ENCODE assay signal across 8 cellular contexts in the genomic region with DNA sequence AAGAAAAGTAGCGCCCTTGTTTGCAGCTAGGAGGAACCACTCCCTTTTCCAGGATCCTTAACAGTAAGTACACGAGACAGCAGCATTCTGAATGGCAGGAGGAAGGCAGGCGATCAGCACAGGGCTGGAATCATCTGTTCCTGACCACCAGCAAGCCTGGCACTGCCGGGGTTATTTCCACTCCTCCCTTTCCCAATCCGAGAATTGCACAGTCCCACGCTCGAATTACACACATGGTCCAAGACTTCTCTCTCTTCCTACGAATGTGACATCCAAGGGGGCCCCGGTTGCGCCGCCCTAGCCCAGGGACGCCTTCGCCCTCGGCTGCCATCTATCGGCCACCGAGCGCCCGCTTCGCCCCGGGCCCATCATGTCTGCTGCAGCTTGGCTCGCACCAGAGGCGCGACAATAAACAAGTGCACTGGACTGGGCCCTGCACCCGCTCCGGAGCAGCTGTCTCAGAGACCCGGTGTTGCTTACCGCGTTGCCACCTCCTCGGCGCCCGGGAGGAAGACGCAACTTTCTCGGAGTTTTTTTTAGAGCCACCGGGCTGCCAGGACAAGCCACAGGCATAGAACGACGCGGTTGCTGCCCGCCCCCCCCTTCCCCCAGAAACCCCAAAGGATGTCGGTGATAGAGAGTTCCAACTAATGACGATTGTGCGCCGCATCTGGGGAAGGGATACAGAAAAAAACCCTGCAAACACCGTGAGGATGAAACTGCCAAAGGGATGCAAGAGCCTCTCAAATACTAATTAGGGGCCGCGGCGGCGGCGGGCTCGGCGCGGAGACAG. TPM values are rescaled to one million over a fixed set of nuclear protein-coding genes. Genes with fewer than 3 reads are reported as not detected.
DNase-seq lines count a peak whose midpoint lies in the region; ATAC-seq, FAIRE-seq and TF ChIP-seq lines count a peak whose summit lies in the region.

A gene with protein sequence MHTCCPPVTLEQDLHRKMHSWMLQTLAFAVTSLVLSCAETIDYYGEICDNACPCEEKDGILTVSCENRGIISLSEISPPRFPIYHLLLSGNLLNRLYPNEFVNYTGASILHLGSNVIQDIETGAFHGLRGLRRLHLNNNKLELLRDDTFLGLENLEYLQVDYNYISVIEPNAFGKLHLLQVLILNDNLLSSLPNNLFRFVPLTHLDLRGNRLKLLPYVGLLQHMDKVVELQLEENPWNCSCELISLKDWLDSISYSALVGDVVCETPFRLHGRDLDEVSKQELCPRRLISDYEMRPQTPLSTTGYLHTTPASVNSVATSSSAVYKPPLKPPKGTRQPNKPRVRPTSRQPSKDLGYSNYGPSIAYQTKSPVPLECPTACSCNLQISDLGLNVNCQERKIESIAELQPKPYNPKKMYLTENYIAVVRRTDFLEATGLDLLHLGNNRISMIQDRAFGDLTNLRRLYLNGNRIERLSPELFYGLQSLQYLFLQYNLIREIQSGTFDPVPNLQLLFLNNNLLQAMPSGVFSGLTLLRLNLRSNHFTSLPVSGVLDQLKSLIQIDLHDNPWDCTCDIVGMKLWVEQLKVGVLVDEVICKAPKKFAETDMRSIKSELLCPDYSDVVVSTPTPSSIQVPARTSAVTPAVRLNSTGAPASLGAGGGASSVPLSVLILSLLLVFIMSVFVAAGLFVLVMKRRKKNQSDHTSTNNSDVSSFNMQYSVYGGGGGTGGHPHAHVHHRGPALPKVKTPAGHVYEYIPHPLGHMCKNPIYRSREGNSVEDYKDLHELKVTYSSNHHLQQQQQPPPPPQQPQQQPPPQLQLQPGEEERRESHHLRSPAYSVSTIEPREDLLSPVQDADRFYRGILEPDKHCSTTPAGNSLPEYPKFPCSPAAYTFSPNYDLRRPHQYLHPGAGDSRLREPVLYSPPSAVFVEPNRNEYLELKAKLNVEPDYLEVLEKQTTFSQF (plus strand): TSS at position 341 of the 793 bp plus-strand sequence. CDS start 4,018 bp downstream, outside the sequence.

- intact Hi-C loops in mucosa of descending colon (cut with DNase I, micrococcal nuclease) = no loop called here

- peak; percentile 90 for DNase-seq in BE2C
- DNase-seq in GM19239 (ENCODE audit: insufficient read length, low spot score) = peak; percentile 57
- peak; percentile 95 for DNase-seq in NCI-H69 (lab: John Stamatoyannopoulos, UW)
- DNase-seq in activated CD8-positive, alpha-beta memory T cell treated with anti-CD3 and anti-CD28 coated beads, Interleukin-2, amount 50 U/mL, for 4 hours = peak; percentile 69
- peak; percentile 1 for DNase-seq in epithelial cell of prostate (ENCODE audit: low read depth, low spot score)
- DNase-seq in mucosa of descending colon = peak; percentile 67 to 84 (median 84)
- peak; percentile 38 for DNase-seq in stimulated activated CD8-positive, alpha-beta memory T cell treated with anti-CD3 and anti-CD28 coated beads, Interleukin-7, amount 100 ng/mL, for 24 hours (ENCODE audit: low read depth)

- H3K27me3 ChIP-seq in BE2C = peaks cover 6% of the 10 kb centered on the region; the same call in 1 of the 2 replicates

- H3K36me3 ChIP-seq in BE2C (no peaks in the 10 kb centered on the region), mucosa of descending colon (ENCODE audit: low read depth) (no peaks in the 10 kb centered on the region)

- H3K4me1 ChIP-seq in BE2C (no peaks in the 10 kb centered on the region), mucosa of descending colon (ENCODE audit: low read depth) (peaks cover 10% of the 10 kb centered on the region)

- no peak within 1 kb of the TSS for H3K27ac ChIP-seq in epithelial cell of prostate

- ATAC-seq in HG03342 (IDR thresholded peaks at IDR 0.05; ENCODE audit: unreplicated experiment) (peak; percentile 88), mucosa of descending colon (peak; percentile 94)

- peak within 1 kb of the TSS; percentile 71 for H3K4me3 ChIP-seq in BE2C (ENCODE audit: low read depth, low read length)
- H3K4me3 ChIP-seq in mucosa of descending colon = no peak within 1 kb of the TSS

- peak; percentile 85 for TF ChIP-seq CTCF in BE2C (IDR thresholded peaks at IDR 0.05; ENCODE audit: low read depth, low read length)
- TF ChIP-seq CTCF in mucosa of descending colon (IDR thresholded peaks at IDR 0.05) = peak; percentile 62

- no peaks in the 10 kb centered on the region for H3K9me3 ChIP-seq in BE2C
- H3K9me3 ChIP-seq in mucosa of descending colon = no peaks in the 10 kb centered on the region

- no peak for FAIRE-seq in GM19239 (lab: Jason Lieb, UNC)

RNA-seq across cellular contexts. Expression of the gene that starts here (rescaled TPM):
- polyA plus RNA-seq in BE2C (2012; ENCODE audit: insufficient read depth, insufficient read length, low read depth) = 0.93 TPM
- total RNA-seq in mucosa of descending colon = under 1 TPM; 0.10 to 0.38 (median 0.23) TPM

Comparison
In these comparisons a context has a peak if more than half of its experiments do, and no peak if none do; other contexts are left out.
1. Peak in DNase-seq and ATAC-seq in mucosa of descending colon; RNA of the gene not detected or under 1 TPM.
2. DNase-seq: peak in every context shown above with its lines; median percentile 95 in NCI-H69; 90 in BE2C; 84 in mucosa of descending colon; 69 in activated CD8-positive, alpha-beta memory T cell treated with anti-CD3 and anti-CD28 coated beads, Interleukin-2, amount 50 U/mL, for 4 hours; 57 in GM19239; 38 in stimulated activated CD8-positive, alpha-beta memory T cell treated with anti-CD3 and anti-CD28 coated beads, Interleukin-7, amount 100 ng/mL, for 24 hours; 1 in epithelial cell of prostate.